ENCODE assay signal across 8 cellular contexts in the genomic region with DNA sequence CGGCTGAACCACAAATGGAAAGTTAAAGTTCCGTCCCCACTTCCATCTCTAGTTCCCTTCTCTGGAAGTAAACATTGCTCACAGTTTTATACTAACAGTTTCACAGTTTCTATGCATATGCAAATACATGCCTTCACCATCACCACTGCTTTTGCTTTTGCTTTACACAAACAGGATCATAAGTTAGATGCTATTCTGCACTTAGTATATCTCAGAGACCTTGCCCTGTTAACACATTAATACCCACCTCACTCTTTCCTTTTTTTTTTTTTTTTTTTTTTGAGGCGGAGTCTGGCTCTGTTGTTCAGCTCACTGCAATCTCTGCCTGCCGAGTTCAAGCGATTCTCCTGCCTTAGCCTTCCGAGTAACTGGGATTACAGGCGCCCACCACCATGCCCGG. TPM values are rescaled to one million over a fixed set of nuclear protein-coding genes. Genes with fewer than 3 reads are reported as not detected.
DNase-seq lines count a peak whose midpoint lies in the region; ATAC-seq, FAIRE-seq and TF ChIP-seq lines count a peak whose summit lies in the region.

No MANE protein-coding gene starts in this region.

- in situ Hi-C loops in astrocyte of the cerebellum (cut with HindIII; ENCODE audit: low sequenced_read_pairs) (loop anchor here (5.0 kb wide), 1 partner anchor 60 kb away; no protein-coding TSS in a partner anchor), HepG2 (cut with HindIII; ENCODE audit: extremely low pct_ligation_motif_present, low pct_unique_long_range_greater_than_20kb) (no loop called here), transverse colon (cut with MboI; ENCODE audit: low pct_ligation_motif_present in 1 of 4, low pct_unique_long_range_greater_than_20kb in 1 of 4, low sequenced_read_pairs in 3 of 4) (loop anchor here in 2 of 4 donors (10.0 to 25.0 kb wide), 2 partner anchors 52 to 200 kb away; a partner anchor contains a TSS)

- H3K9me3 ChIP-seq in HepG2 (ENCODE audit: low read length) (no peaks in the 10 kb centered on the region), transverse colon (no peaks in the 10 kb centered on the region)

- H3K27me3 ChIP-seq in HepG2 (ENCODE audit: control insufficient read depth in 1 of 2, insufficient read depth in 2 of 2, low read length in 2 of 2) (no peaks in the 10 kb centered on the region; a peak in 2 of 5 replicates), transverse colon (no peaks in the 10 kb centered on the region)

- intact Hi-C loops in HepG2 (cut with micrococcal nuclease; ENCODE audit: unreplicated experiment): loop anchor here (5.0 kb wide), 2 partner anchors 35 to 85 kb away; no protein-coding TSS in a partner anchor
- intact Hi-C loops in transverse colon (cut with DNase I; ENCODE audit: low total_unique reads): no loop called here

- BruUV-seq in HepG2 (replicated peaks; lab: Mats Ljungman, UMichigan): no TSS peak

- H3K27ac ChIP-seq in HepG2 (ENCODE audit: extremely low read length, insufficient read depth, low read length) (no peak overlapping the region), transverse colon (peak overlapping the region; percentile 96 to 99 (median 98))

- CTCF ChIA-PET in HepG2 (lab: Yijun Ruan, JAX; ENCODE audit: low intra/inter-chr PET ratio, low total read pairs): no interaction called here

- H3K36me3 ChIP-seq in HepG2 (replicated peaks in 1 of 2; ENCODE audit: control insufficient read depth in 1 of 2, insufficient read depth in 2 of 2, low read length in 2 of 2) (peaks cover 3 to 6% of the 10 kb centered on the region in 2 experiments), transverse colon (peaks cover 0 to 7% (median 5%) of the 10 kb centered on the region in 4 donors)

- TF ChIP-seq POLR2A in HepG2 (IDR thresholded peaks at IDR 0.05; ENCODE audit: insufficient read depth in 1 of 2, low read depth in 2 of 2, low read length in 2 of 2) (no peak), transverse colon (IDR thresholded peaks at IDR 0.05) (no peak)

- peak overlapping the region; percentile 75; the same call in 1 of the 2 replicates for H3K9ac ChIP-seq in HepG2 (ENCODE audit: insufficient read depth, low read depth, low read length)

- no peak for TF ChIP-seq RAD21 in HepG2 (CRISPR knock-in tag; IDR thresholded peaks at IDR 0.05)

- no peak overlapping the region for H2AFZ ChIP-seq in HepG2 (ENCODE audit: low read length)

- 6% methylated on average over 8 of the region's 8 CpGs for WGBS in HepG2 (ENCODE audit: low lambda C conversion rate)
- 0 to 1% methylated on average over 5 to 8 of the region's 8 CpGs for WGBS in transverse colon (ENCODE audit: low coverage in 1 of 2), 2 donors

- ATAC-seq in GM19324 (IDR thresholded peaks at IDR 0.05; ENCODE audit: low FRiP score, unreplicated experiment) (peak; percentile 70), HG03442 (IDR thresholded peaks at IDR 0.05; ENCODE audit: unreplicated experiment) (peak; percentile 48), HepG2 (peak; percentile 10)

- DNase-seq in AG10803 (ENCODE audit: low read depth): no peak
- DNase-seq in astrocyte of the cerebellum (ENCODE audit: low read depth): no peak
- DNase-seq in HepG2 (ENCODE audit: low spot score): no peak
- no peak for DNase-seq in transverse colon
- DNase-seq in COR-L47 (lab: John Stamatoyannopoulos, UW): no peak
- DNase-seq in effector CD8-positive, alpha-beta T cell (lab: John Stamatoyannopoulos, UW): no peak

- no peaks in the 10 kb centered on the region for H3K79me2 ChIP-seq in HepG2 (ENCODE audit: insufficient read depth, low read length)

- peak overlapping the region; percentile 78 for H3K4me2 ChIP-seq in HepG2 (ENCODE audit: low read depth, low read length)

- POLR2A ChIA-PET in HepG2 (lab: Yijun Ruan, JAX): interaction anchor here (0.6 to 4.3 kb wide), 13 partner anchors 9 to 276 kb away, joined by 3 to 54 read pairs (median 8); a partner anchor contains a TSS

- peaks cover 39% of the 10 kb centered on the region for H3K4me1 ChIP-seq in HepG2 (ENCODE audit: insufficient read depth, low read length)
- peaks cover 4 to 47% (median 35%) of the 10 kb centered on the region in 4 donors for H3K4me1 ChIP-seq in transverse colon

- no peak for FAIRE-seq in HepG2 (lab: Jason Lieb, UNC)

- no peaks in the 10 kb centered on the region for H4K20me1 ChIP-seq in HepG2 (ENCODE audit: insufficient read depth, low read length)

- no peak for TF ChIP-seq EP300 in HepG2 (IDR thresholded peaks at IDR 0.05; ENCODE audit: low read depth in 2 of 2, low read length in 2 of 2)
- no peak for TF ChIP-seq EP300 in HepG2 (CRISPR knock-in tag; IDR thresholded peaks at IDR 0.05; ENCODE audit: borderline replicate concordance)
- no peak for TF ChIP-seq EP300 in transverse colon (IDR thresholded peaks at IDR 0.05; ENCODE audit: low read depth)

- H3K4me3 ChIP-seq in AG10803 (ENCODE audit: low read length) (peak overlapping the region; percentile 96), astrocyte of the cerebellum (ENCODE audit: low read depth, low read length) (peak overlapping the region; percentile 92), HepG2 (replicated peaks in 1 of 3; ENCODE audit: insufficient read depth in 1 of 3, low read depth in 2 of 3, low read length in 3 of 3) (peak overlapping the region; percentile 81 to 93 (median 92)), transverse colon (peak overlapping the region; percentile 65 to 93 (median 78))

- TF ChIP-seq CTCF in AG10803 (conservative IDR thresholded peaks at IDR 0.05; ENCODE audit: low read length) (no peak), astrocyte of the cerebellum (IDR thresholded peaks at IDR 0.05; ENCODE audit: low read depth, low read length, missing control alignments) (no peak), HepG2 (CRISPR knock-in tag; IDR thresholded peaks at IDR 0.05) (no peak), transverse colon (IDR thresholded peaks at IDR 0.05) (no peak)

RNA-seq across cellular contexts. Expression of a gene that starts 0.9 kb away (rescaled TPM):
- 9.5 and 12.8 TPM in 2 replicates for total RNA-seq in HepG2 (2016; rRNA removed; fragmentation: Illumina TruSeq; extraction: Trizol)
- total RNA-seq in HepG2 (2016; cell fraction: cytosol; rRNA removed; fragmentation: Illumina TruSeq; extraction: Trizol; ENCODE audit: low read depth): 1.4 and 1.7 TPM in 2 replicates
- total RNA-seq in HepG2 (2016; cell fraction: insoluble cytoplasmic fraction; rRNA removed; fragmentation: Illumina TruSeq; extraction: Trizol): 10.8 and 12.7 TPM in 2 replicates
- 1.9 and 3.0 TPM in 2 replicates for total RNA-seq in HepG2 (2016; cell fraction: membrane; rRNA removed; fragmentation: Illumina TruSeq; extraction: Trizol)
- total RNA-seq in HepG2 (2016; cell fraction: nucleus; rRNA removed; fragmentation: Illumina TruSeq; extraction: Trizol): 16.2 and 17.5 TPM in 2 replicates
- polyA plus RNA-seq in HepG2 (2011; rRNA removed): 11.0 and 16.9 TPM in 2 replicates
- 4.2 and 4.7 TPM in 2 replicates for polyA plus RNA-seq in HepG2 (2011; cell fraction: cytosol; rRNA removed)
- 48.7 and 52.6 TPM in 2 replicates for polyA plus RNA-seq in HepG2 (2011; cell fraction: nucleus; rRNA removed)
- polyA plus RNA-seq in HepG2 (2012): 12.2 and 12.9 TPM in 2 replicates
- polyA plus RNA-seq in HepG2 (2016; cell fraction: cytosol; fragmentation: Illumina TruSeq; extraction: Trizol; ENCODE audit: low read depth): 0.97 and 1.2 TPM in 2 replicates
- 7.4 and 7.8 TPM in 2 replicates for polyA plus RNA-seq in HepG2 (2016; cell fraction: insoluble cytoplasmic fraction; fragmentation: Illumina TruSeq; extraction: Trizol; ENCODE audit: low read depth)
- 1.8 and 2.2 TPM in 2 replicates for polyA plus RNA-seq in HepG2 (2016; cell fraction: membrane; fragmentation: Illumina TruSeq; extraction: Trizol; ENCODE audit: low read depth)
- polyA plus RNA-seq in HepG2 (2016; cell fraction: nucleus; fragmentation: Illumina TruSeq; extraction: Trizol; ENCODE audit: insufficient read depth, low read depth): 29.9 and 31.5 TPM in 2 replicates
- polyA minus RNA-seq in HepG2 (2011; rRNA and poly(A)+ RNA removed; ENCODE audit: low replicate concordance): 28.6 and 32.2 TPM in 2 replicates
- 10.2 and 12.2 TPM in 2 replicates for polyA minus RNA-seq in HepG2 (2011; cell fraction: cytosol; rRNA and poly(A)+ RNA removed)
- polyA minus RNA-seq in HepG2 (2011; cell fraction: nucleus; rRNA and poly(A)+ RNA removed): 30.5 and 40.9 TPM in 2 replicates
- total RNA-seq in transverse colon: 100 to 1,000 TPM in 1 of 4 donors, 10 to 100 TPM in 3; 72.2 to 216 (median 79.9) TPM

RNA-seq across cellular contexts. Expression of a gene that starts 23.5 kb away (rescaled TPM):
- not detected in 2 replicates for total RNA-seq in HepG2 (2016; rRNA removed; fragmentation: Illumina TruSeq; extraction: Trizol)
- total RNA-seq in HepG2 (2016; cell fraction: cytosol; rRNA removed; fragmentation: Illumina TruSeq; extraction: Trizol; ENCODE audit: low read depth): not detected in 2 replicates
- total RNA-seq in HepG2 (2016; cell fraction: insoluble cytoplasmic fraction; rRNA removed; fragmentation: Illumina TruSeq; extraction: Trizol): not detected in 2 replicates
- not detected in 2 replicates for total RNA-seq in HepG2 (2016; cell fraction: membrane; rRNA removed; fragmentation: Illumina TruSeq; extraction: Trizol)
- not detected in 2 replicates for total RNA-seq in HepG2 (2016; cell fraction: nucleus; rRNA removed; fragmentation: Illumina TruSeq; extraction: Trizol)
- polyA plus RNA-seq in HepG2 (2011; rRNA removed): 0.05 TPM in 1 of 2 replicates, not detected in the other
- polyA plus RNA-seq in HepG2 (2011; cell fraction: cytosol; rRNA removed): 0.03 and 0.05 TPM in 2 replicates
- polyA plus RNA-seq in HepG2 (2011; cell fraction: nucleus; rRNA removed): 0.03 and 0.10 TPM in 2 replicates
- 0.05 and 0.15 TPM in 2 replicates for polyA plus RNA-seq in HepG2 (2012)
- polyA plus RNA-seq in HepG2 (2016; cell fraction: cytosol; fragmentation: Illumina TruSeq; extraction: Trizol; ENCODE audit: low read depth): not detected in 2 replicates
- polyA plus RNA-seq in HepG2 (2016; cell fraction: insoluble cytoplasmic fraction; fragmentation: Illumina TruSeq; extraction: Trizol; ENCODE audit: low read depth): 0.04 TPM in 1 of 2 replicates, not detected in the other
- polyA plus RNA-seq in HepG2 (2016; cell fraction: membrane; fragmentation: Illumina TruSeq; extraction: Trizol; ENCODE audit: low read depth): not detected in 2 replicates
- polyA plus RNA-seq in HepG2 (2016; cell fraction: nucleus; fragmentation: Illumina TruSeq; extraction: Trizol; ENCODE audit: insufficient read depth, low read depth): not detected in 2 replicates
- polyA minus RNA-seq in HepG2 (2011; rRNA and poly(A)+ RNA removed; ENCODE audit: low replicate concordance): 0.04 and 0.12 TPM in 2 replicates
- polyA minus RNA-seq in HepG2 (2011; cell fraction: cytosol; rRNA and poly(A)+ RNA removed): not detected in 2 replicates
- polyA minus RNA-seq in HepG2 (2011; cell fraction: nucleus; rRNA and poly(A)+ RNA removed): 0.12 TPM in 1 of 2 replicates, not detected in the other
- total RNA-seq in transverse colon: under 1 TPM in 2 of 4 donors, not detected in 2; 0.16 to 0.27 TPM

RNA-seq across cellular contexts. Expression of a gene that starts 42.2 kb away (rescaled TPM):
- total RNA-seq in HepG2 (2016; rRNA removed; fragmentation: Illumina TruSeq; extraction: Trizol): 32.4 and 39.7 TPM in 2 replicates
- 7.0 and 8.1 TPM in 2 replicates for total RNA-seq in HepG2 (2016; cell fraction: cytosol; rRNA removed; fragmentation: Illumina TruSeq; extraction: Trizol; ENCODE audit: low read depth)
- 30.4 and 41.7 TPM in 2 replicates for total RNA-seq in HepG2 (2016; cell fraction: insoluble cytoplasmic fraction; rRNA removed; fragmentation: Illumina TruSeq; extraction: Trizol)
- 12.6 and 13.2 TPM in 2 replicates for total RNA-seq in HepG2 (2016; cell fraction: membrane; rRNA removed; fragmentation: Illumina TruSeq; extraction: Trizol)
- total RNA-seq in HepG2 (2016; cell fraction: nucleus; rRNA removed; fragmentation: Illumina TruSeq; extraction: Trizol): 35.3 and 44.2 TPM in 2 replicates
- 40.0 and 41.1 TPM in 2 replicates for polyA plus RNA-seq in HepG2 (2011; rRNA removed)
- 25.8 and 29.7 TPM in 2 replicates for polyA plus RNA-seq in HepG2 (2011; cell fraction: cytosol; rRNA removed)
- 108 and 113 TPM in 2 replicates for polyA plus RNA-seq in HepG2 (2011; cell fraction: nucleus; rRNA removed)
- polyA plus RNA-seq in HepG2 (2012): 14.8 and 23.9 TPM in 2 replicates
- polyA plus RNA-seq in HepG2 (2016; cell fraction: cytosol; fragmentation: Illumina TruSeq; extraction: Trizol; ENCODE audit: low read depth): 5.7 and 6.0 TPM in 2 replicates
- 31.9 and 37.6 TPM in 2 replicates for polyA plus RNA-seq in HepG2 (2016; cell fraction: insoluble cytoplasmic fraction; fragmentation: Illumina TruSeq; extraction: Trizol; ENCODE audit: low read depth)
- 9.1 and 10.6 TPM in 2 replicates for polyA plus RNA-seq in HepG2 (2016; cell fraction: membrane; fragmentation: Illumina TruSeq; extraction: Trizol; ENCODE audit: low read depth)
- 101 and 108 TPM in 2 replicates for polyA plus RNA-seq in HepG2 (2016; cell fraction: nucleus; fragmentation: Illumina TruSeq; extraction: Trizol; ENCODE audit: insufficient read depth, low read depth)
- 38.1 and 65.7 TPM in 2 replicates for polyA minus RNA-seq in HepG2 (2011; rRNA and poly(A)+ RNA removed; ENCODE audit: low replicate concordance)
- polyA minus RNA-seq in HepG2 (2011; cell fraction: cytosol; rRNA and poly(A)+ RNA removed): 8.6 and 9.5 TPM in 2 replicates
- polyA minus RNA-seq in HepG2 (2011; cell fraction: nucleus; rRNA and poly(A)+ RNA removed): 99.7 and 101 TPM in 2 replicates
- 100 to 1,000 TPM in 1 of 4 donors, 10 to 100 TPM in 3; 26.7 to 146 (median 64.7) TPM for total RNA-seq in transverse colon

RNA-seq across cellular contexts. Expression of a gene that starts 42.6 kb away (rescaled TPM):
- 171 and 261 TPM in 2 replicates for total RNA-seq in HepG2 (2016; rRNA removed; fragmentation: Illumina TruSeq; extraction: Trizol)
- 72.5 and 84.0 TPM in 2 replicates for total RNA-seq in HepG2 (2016; cell fraction: cytosol; rRNA removed; fragmentation: Illumina TruSeq; extraction: Trizol; ENCODE audit: low read depth)
- total RNA-seq in HepG2 (2016; cell fraction: insoluble cytoplasmic fraction; rRNA removed; fragmentation: Illumina TruSeq; extraction: Trizol): 177 and 247 TPM in 2 replicates
- total RNA-seq in HepG2 (2016; cell fraction: membrane; rRNA removed; fragmentation: Illumina TruSeq; extraction: Trizol): 130 and 144 TPM in 2 replicates
- 79.4 and 94.6 TPM in 2 replicates for total RNA-seq in HepG2 (2016; cell fraction: nucleus; rRNA removed; fragmentation: Illumina TruSeq; extraction: Trizol)
- polyA plus RNA-seq in HepG2 (2011; rRNA removed): 336 and 405 TPM in 2 replicates
- polyA plus RNA-seq in HepG2 (2011; cell fraction: cytosol; rRNA removed): 342 and 365 TPM in 2 replicates
- 199 and 247 TPM in 2 replicates for polyA plus RNA-seq in HepG2 (2011; cell fraction: nucleus; rRNA removed)
- 218 and 250 TPM in 2 replicates for polyA plus RNA-seq in HepG2 (2012)
- 85.4 and 96.6 TPM in 2 replicates for polyA plus RNA-seq in HepG2 (2016; cell fraction: cytosol; fragmentation: Illumina TruSeq; extraction: Trizol; ENCODE audit: low read depth)
- polyA plus RNA-seq in HepG2 (2016; cell fraction: insoluble cytoplasmic fraction; fragmentation: Illumina TruSeq; extraction: Trizol; ENCODE audit: low read depth): 442 and 448 TPM in 2 replicates
- 162 and 177 TPM in 2 replicates for polyA plus RNA-seq in HepG2 (2016; cell fraction: membrane; fragmentation: Illumina TruSeq; extraction: Trizol; ENCODE audit: low read depth)
- 253 and 259 TPM in 2 replicates for polyA plus RNA-seq in HepG2 (2016; cell fraction: nucleus; fragmentation: Illumina TruSeq; extraction: Trizol; ENCODE audit: insufficient read depth, low read depth)
- polyA minus RNA-seq in HepG2 (2011; rRNA and poly(A)+ RNA removed; ENCODE audit: low replicate concordance): 377 and 396 TPM in 2 replicates
- polyA minus RNA-seq in HepG2 (2011; cell fraction: cytosol; rRNA and poly(A)+ RNA removed): 101 and 112 TPM in 2 replicates
- 59.6 and 63.5 TPM in 2 replicates for polyA minus RNA-seq in HepG2 (2011; cell fraction: nucleus; rRNA and poly(A)+ RNA removed)
- 100 to 1,000 TPM; 108 to 120 (median 111) TPM for total RNA-seq in transverse colon

RNA-seq across cellular contexts. Expression of a gene that starts 48.8 kb away (rescaled TPM):
- total RNA-seq in HepG2 (2016; rRNA removed; fragmentation: Illumina TruSeq; extraction: Trizol) (31.9 and 33.4 TPM in 2 replicates), transverse colon (10 to 100 TPM; 18.7 to 49.4 (median 31.1) TPM)
- total RNA-seq in HepG2 (2016; cell fraction: cytosol; rRNA removed; fragmentation: Illumina TruSeq; extraction: Trizol; ENCODE audit: low read depth): 16.4 and 18.3 TPM in 2 replicates
- total RNA-seq in HepG2 (2016; cell fraction: insoluble cytoplasmic fraction; rRNA removed; fragmentation: Illumina TruSeq; extraction: Trizol): 32.1 and 34.6 TPM in 2 replicates
- total RNA-seq in HepG2 (2016; cell fraction: membrane; rRNA removed; fragmentation: Illumina TruSeq; extraction: Trizol): 32.6 and 39.7 TPM in 2 replicates
- total RNA-seq in HepG2 (2016; cell fraction: nucleus; rRNA removed; fragmentation: Illumina TruSeq; extraction: Trizol): 20.8 and 28.1 TPM in 2 replicates
- polyA plus RNA-seq in HepG2 (2011; rRNA removed): 47.0 and 54.5 TPM in 2 replicates
- 40.6 and 41.5 TPM in 2 replicates for polyA plus RNA-seq in HepG2 (2011; cell fraction: cytosol; rRNA removed)
- polyA plus RNA-seq in HepG2 (2011; cell fraction: nucleus; rRNA removed): 70.2 and 90.4 TPM in 2 replicates
- polyA plus RNA-seq in HepG2 (2012): 30.3 and 35.7 TPM in 2 replicates
- 14.0 and 16.8 TPM in 2 replicates for polyA plus RNA-seq in HepG2 (2016; cell fraction: cytosol; fragmentation: Illumina TruSeq; extraction: Trizol; ENCODE audit: low read depth)
- 40.6 and 44.1 TPM in 2 replicates for polyA plus RNA-seq in HepG2 (2016; cell fraction: insoluble cytoplasmic fraction; fragmentation: Illumina TruSeq; extraction: Trizol; ENCODE audit: low read depth)
- polyA plus RNA-seq in HepG2 (2016; cell fraction: membrane; fragmentation: Illumina TruSeq; extraction: Trizol; ENCODE audit: low read depth): 24.7 and 35.2 TPM in 2 replicates
- 61.7 and 72.0 TPM in 2 replicates for polyA plus RNA-seq in HepG2 (2016; cell fraction: nucleus; fragmentation: Illumina TruSeq; extraction: Trizol; ENCODE audit: insufficient read depth, low read depth)
- 63.2 and 70.8 TPM in 2 replicates for polyA minus RNA-seq in HepG2 (2011; rRNA and poly(A)+ RNA removed; ENCODE audit: low replicate concordance)
- 16.6 and 21.8 TPM in 2 replicates for polyA minus RNA-seq in HepG2 (2011; cell fraction: cytosol; rRNA and poly(A)+ RNA removed)
- polyA minus RNA-seq in HepG2 (2011; cell fraction: nucleus; rRNA and poly(A)+ RNA removed): 33.3 and 33.8 TPM in 2 replicates

Comparison
In these comparisons a context has a peak if more than half of its experiments do, and no peak if none do; other contexts are left out.
1. ATAC-seq: peak in every context shown above with its lines; median percentile 70 in GM19324; 48 in HG03442; 10 in HepG2.